ENCODE assay signal across 8 cellular contexts in the genomic region with DNA sequence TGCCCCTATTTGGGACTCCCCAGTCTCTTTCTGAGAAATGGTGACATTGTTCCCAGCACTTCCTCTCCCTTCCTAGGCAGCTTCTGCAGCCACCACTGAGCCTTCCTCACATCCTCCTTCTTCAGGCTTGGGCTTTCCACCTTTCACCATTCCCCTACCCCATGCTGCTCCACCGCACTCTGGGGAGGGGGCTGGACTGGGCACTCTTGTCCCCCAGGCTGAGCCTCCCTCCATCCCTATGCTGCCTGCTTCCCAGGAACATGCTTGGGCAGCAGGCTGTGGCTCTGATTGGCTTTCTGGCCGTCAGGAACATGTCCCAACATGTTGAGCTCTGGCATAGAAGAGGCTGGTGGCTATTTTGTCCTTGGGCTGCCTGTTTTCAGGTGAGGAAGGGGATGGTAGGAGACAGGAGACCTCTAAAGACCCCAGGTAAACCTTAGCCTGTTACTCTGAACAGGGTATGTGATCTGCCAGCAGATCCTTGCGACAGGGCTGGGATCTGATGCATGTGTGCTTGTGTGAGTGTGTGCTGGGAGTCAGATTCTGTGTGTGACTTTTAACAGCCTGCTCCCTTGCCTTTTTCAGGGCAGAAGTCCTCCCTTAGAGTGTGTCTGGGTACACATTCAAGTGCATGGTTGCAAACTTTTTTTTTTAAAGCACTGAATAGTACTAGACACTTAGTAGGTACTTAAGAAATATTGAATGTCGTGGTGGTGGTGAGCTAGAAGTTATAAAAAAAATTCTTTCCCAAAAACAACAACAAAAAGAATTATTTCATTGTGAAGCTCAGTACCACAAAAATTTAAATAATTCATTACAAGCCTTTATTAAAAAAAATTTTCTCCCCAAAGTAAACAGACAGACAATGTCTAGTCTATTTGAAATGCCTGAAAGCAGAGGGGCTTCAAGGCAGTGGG. TPM values are rescaled to one million over a fixed set of nuclear protein-coding genes. Genes with fewer than 3 reads are reported as not detected.
DNase-seq lines count a peak whose midpoint lies in the region; ATAC-seq, FAIRE-seq and TF ChIP-seq lines count a peak whose summit lies in the region.

No MANE protein-coding gene starts in this region.

- H3K9me3 Mint-ChIP-seq in CD14-positive monocyte: peaks cover 0 to 5% (median 0%) of the 10 kb centered on the region in 7 donors
- H3K9me3 Mint-ChIP-seq in astrocyte (ENCODE audit: unreplicated experiment): peaks cover 4% of the 10 kb centered on the region
- no peaks in the 10 kb centered on the region for H3K9me3 Mint-ChIP-seq in naive thymus-derived CD8-positive, alpha-beta T cell

- FAIRE-seq in astrocyte (lab: Jason Lieb, UNC): no peak

- H3K27me3 Mint-ChIP-seq in CD14-positive monocyte (ENCODE audit: low read depth in 3 of 3) (peaks cover 20 to 37% (median 24%) of the 10 kb centered on the region in 3 donors), astrocyte (ENCODE audit: low read depth, unreplicated experiment) (no peaks in the 10 kb centered on the region)
- peaks cover 0 to 3% (median 0%) of the 10 kb centered on the region in 5 donors for H3K27me3 Mint-ChIP-seq in naive thymus-derived CD8-positive, alpha-beta T cell

- H3K4me3 Mint-ChIP-seq in CD14-positive monocyte (peak overlapping the region in 1 of 2 donors; percentile 16), astrocyte (ENCODE audit: unreplicated experiment) (peak overlapping the region; percentile 62)
- peak overlapping the region in 2 of 10 donors; percentile 63 to 94 for H3K4me3 Mint-ChIP-seq in naive thymus-derived CD8-positive, alpha-beta T cell

- intact Hi-C loops in CD14-positive monocyte (cut with micrococcal nuclease): no loop called here

- no peak overlapping the region for H3K4me3 ChIP-seq in HUES48 (ENCODE audit: low read depth, low read length)
- no peak overlapping the region for H3K4me3 ChIP-seq in astrocyte (ENCODE audit: insufficient read depth, low read depth, low read length)
- no peak overlapping the region for H3K4me3 ChIP-seq in muscle layer of colon (ENCODE audit: low read depth in 1 of 2, low read length in 2 of 2)

- H3K9me3 ChIP-seq in HUES48 (ENCODE audit: control insufficient read depth, insufficient read depth, low read length) (no peaks in the 10 kb centered on the region), astrocyte (ENCODE audit: insufficient read depth, low read depth, low read length) (no peaks in the 10 kb centered on the region), muscle layer of colon (ENCODE audit: low read length) (no peaks in the 10 kb centered on the region)

- H3K9ac ChIP-seq in HUES48 (ENCODE audit: low read depth, low read length) (peak overlapping the region; percentile 40), astrocyte (ENCODE audit: low read length) (peak overlapping the region; percentile 96), muscle layer of colon (ENCODE audit: low read length) (no peak overlapping the region)

- H3K27me3 ChIP-seq in HUES48 (ENCODE audit: control insufficient read depth, insufficient read depth, low read length): peaks cover 37% of the 10 kb centered on the region
- no peaks in the 10 kb centered on the region for H3K27me3 ChIP-seq in astrocyte (ENCODE audit: insufficient read depth, low read length)
- H3K27me3 ChIP-seq in muscle layer of colon (ENCODE audit: control insufficient read depth in 1 of 2, insufficient read depth in 2 of 2, low read length in 2 of 2): no peaks in the 10 kb centered on the region

- peak overlapping the region in 5 of 7 donors; percentile 24 to 86 (median 50) for H3K27ac Mint-ChIP-seq in CD14-positive monocyte
- H3K27ac Mint-ChIP-seq in astrocyte (ENCODE audit: unreplicated experiment): peak overlapping the region; percentile 97
- peak overlapping the region in 2 of 10 donors; percentile 19 to 85 for H3K27ac Mint-ChIP-seq in naive thymus-derived CD8-positive, alpha-beta T cell

- peaks cover 9 to 12% of the 10 kb centered on the region in 2 donors for H3K36me3 Mint-ChIP-seq in CD14-positive monocyte
- peaks cover 13% of the 10 kb centered on the region for H3K36me3 Mint-ChIP-seq in astrocyte (ENCODE audit: low read depth, unreplicated experiment)
- H3K36me3 Mint-ChIP-seq in naive thymus-derived CD8-positive, alpha-beta T cell: no peaks in the 10 kb centered on the region

- peak overlapping the region; percentile 96 for H3K4me2 ChIP-seq in astrocyte (ENCODE audit: low read length)

- no peak for TF ChIP-seq CTCF in CD14-positive monocyte (IDR thresholded peaks at IDR 0.05)
- no peak for TF ChIP-seq CTCF in astrocyte (IDR thresholded peaks at IDR 0.05; ENCODE audit: insufficient read depth, low read depth, low read length)

- ATAC-seq in naive thymus-derived CD8-positive, alpha-beta T cell: no peak

- DNase-seq in CD14-positive monocyte (ENCODE audit: low spot score) (no peak), astrocyte (ENCODE audit: low read depth) (peak; percentile 56), NCI-H226 (no peak), T1000 (lab: John Stamatoyannopoulos, UW) (no peak)
- no peak for DNase-seq in NK-92 treated with Interleukin-12 subunit alpha and Interleukin-12 subunit beta, amount 100 ng/mL, for 24 hours (lab: John Stamatoyannopoulos, UW)
- DNase-seq in naive thymus-derived CD8-positive, alpha-beta T cell: no peak

- H3K36me3 ChIP-seq in HUES48 (ENCODE audit: control insufficient read depth, insufficient read depth, low read length) (no peaks in the 10 kb centered on the region), astrocyte (ENCODE audit: insufficient read depth, low read length) (no peaks in the 10 kb centered on the region), muscle layer of colon (ENCODE audit: insufficient read depth, low read length) (no peaks in the 10 kb centered on the region)

- H3K27ac ChIP-seq in HUES48 (ENCODE audit: low read depth, low read length) (peak overlapping the region; percentile 50), astrocyte (ENCODE audit: low read depth, low read length) (peak overlapping the region; percentile 84), muscle layer of colon (ENCODE audit: low read depth, low read length) (peak overlapping the region; percentile 99)

- H4K20me1 ChIP-seq in astrocyte (ENCODE audit: insufficient read depth, low read length): peaks cover 25% of the 10 kb centered on the region

- POLR2A ChIA-PET in naive thymus-derived CD8-positive, alpha-beta T cell (lab: Charles Lee): interaction anchor here (0.9 kb wide), 2 partner anchors 11 to 58 kb away, joined by 3 to 4 read pairs; no protein-coding TSS in a partner anchor

- peak overlapping the region; percentile 75 for H2AFZ ChIP-seq in astrocyte (ENCODE audit: low read depth, low read length)

- H3K4me1 ChIP-seq in HUES48 (ENCODE audit: control insufficient read depth, insufficient read depth, low read length): peaks cover 23% of the 10 kb centered on the region
- H3K4me1 ChIP-seq in astrocyte (ENCODE audit: insufficient read depth, low read length): peaks cover 27% of the 10 kb centered on the region
- peaks cover 21% of the 10 kb centered on the region for H3K4me1 ChIP-seq in muscle layer of colon (ENCODE audit: insufficient read depth, low read length)

- H3K79me2 ChIP-seq in astrocyte (ENCODE audit: insufficient read depth, low read length): peaks cover 28% of the 10 kb centered on the region

- H3K4me1 Mint-ChIP-seq in CD14-positive monocyte (peaks cover 33% of the 10 kb centered on the region), astrocyte (ENCODE audit: low read depth, unreplicated experiment) (peaks cover 30% of the 10 kb centered on the region)
- peaks cover 16 to 34% (median 25%) of the 10 kb centered on the region in 4 donors for H3K4me1 Mint-ChIP-seq in naive thymus-derived CD8-positive, alpha-beta T cell

RNA-seq across cellular contexts. Expression of a gene that starts 2.1 kb away (rescaled TPM):
- polyA plus RNA-seq in CD14-positive monocyte: 100 to 1,000 TPM; 117 to 144 TPM
- total RNA-seq in astrocyte: 932 and 1,014 TPM in 2 replicates
- total RNA-seq in naive thymus-derived CD8-positive, alpha-beta T cell: 1 to 10 TPM; 1.9 to 2.7 TPM
- 1 to 10 TPM in 1 of 3 donors, under 1 TPM in 2; 0.12 to 2.0 (median 0.28) TPM for polyA plus RNA-seq in naive thymus-derived CD8-positive, alpha-beta T cell

RNA-seq across cellular contexts. Expression of a gene that starts 21.2 kb away (rescaled TPM):
- 1 to 10 TPM; 1.5 to 1.9 TPM for polyA plus RNA-seq in CD14-positive monocyte
- total RNA-seq in astrocyte: 0.14 and 0.16 TPM in 2 replicates
- total RNA-seq in naive thymus-derived CD8-positive, alpha-beta T cell: not detected
- not detected for polyA plus RNA-seq in naive thymus-derived CD8-positive, alpha-beta T cell

Comparison
In these comparisons a context has a peak if more than half of its experiments do, and no peak if none do; other contexts are left out.
1. RNA of a gene that starts 2.1 kb away (total RNA-seq): 932 to 1,014 TPM in astrocyte; 1.9 to 2.7 TPM in naive thymus-derived CD8-positive, alpha-beta T cell; every median in the first group is over 100 times any median in the second.
2. Peak in every context shown above with its lines, with median percentiles within 50 percentile points of each other: H3K27ac ChIP-seq.